Comparison of ENCODE assay signal across 15 cellular contexts in genomic region chr22:45889539-45890350, GRCh38.
A peak's percentile ranks its signal among the peaks of the same experiment; 100 is the strongest.
DNase-seq lines count a peak whose midpoint lies in the region; ATAC-seq and TF ChIP-seq lines count a peak whose summit lies in the region.
"Had no signal": no experiment of that assay in that cellular context is flagged by ENCODE, and none has a peak within 500 bp of the region (broad histone marks: within the 10 kb centered on the region; RNA-seq: fewer than 3 reads in every experiment).

No MANE protein-coding gene starts in this region.

- 0 out of 2 replicates have a peak overlapping the region, but pooled peaks have one; percentile 24 for H2AK5ac ChIP-seq in IMR-90 (ENCODE audit: low read depth, low read length)

- ATAC-seq in IMR-90 (ENCODE audit: low read depth) (peak; percentile 79), left lobe of liver (no peak)
- ATAC-seq: natural killer cell treated with Interleukin-12 subunit alpha and Interleukin-12 subunit beta and Interleukin-15 and Interleukin-18, amount 100 ng/mL, for 72 hours had no signal

- TF ChIP-seq POLR2A in IMR-90 (IDR thresholded peaks at IDR 0.05; ENCODE audit: low read depth, low read length) (no peak), erythroblast (IDR thresholded peaks at IDR 0.05; ENCODE audit: low read length) (no peak)

- H3K4me1 ChIP-seq in IMR-90 (ENCODE audit: control insufficient read depth, insufficient read depth, low read length), result peaks cover 10% of the 10 kb centered on the region

- peak overlapping the region; percentile 48; the same call in 1 of the 2 replicates for H3K4ac ChIP-seq in IMR-90 (ENCODE audit: low read depth, low read length)

- TF ChIP-seq CTCF in IMR-90 (conservative IDR thresholded peaks at IDR 0.05; ENCODE audit: low read depth, low read length) (no peak), cardiac fibroblast (IDR thresholded peaks at IDR 0.05; ENCODE audit: low read depth, low read length) (no peak)

- no peak overlapping the region for H3K23ac ChIP-seq in IMR-90 (ENCODE audit: low read depth, low read length)

- H3K9me3 ChIP-seq in IMR-90 (ENCODE audit: control insufficient read depth, insufficient read depth, low read length), result no peaks in the 10 kb centered on the region
- H3K9me3 ChIP-seq: suprapubic skin had no signal

- no peak for TF ChIP-seq RAD21 in IMR-90 (IDR thresholded peaks at IDR 0.05; ENCODE audit: low read length)

- no peak overlapping the region; the same call in 1 of the 2 replicates for H4K5ac ChIP-seq in IMR-90 (ENCODE audit: low read depth, low read length)

- no peak overlapping the region for H3K9ac ChIP-seq in IMR-90 (ENCODE audit: low read depth, low read length)

- CTCF ChIA-PET in IMR-90 (lab: Yijun Ruan, JAX), result no interaction called here

- H2BK120ac ChIP-seq in IMR-90 (ENCODE audit: low read depth, low read length), result no peak overlapping the region

- POLR2A ChIA-PET in IMR-90 (lab: Charles Lee; ENCODE audit: unreplicated experiment), result no interaction called here

- 0 out of 2 replicates have a peak overlapping the region, but pooled peaks have one; percentile 4 for H3K4me2 ChIP-seq in IMR-90 (ENCODE audit: low read depth, low read length)

- peak overlapping the region; percentile 52 for H2AK9ac ChIP-seq in IMR-90 (replicated peaks; ENCODE audit: low read depth, low read length, poor library complexity)

- no peak overlapping the region for H3K18ac ChIP-seq in IMR-90 (ENCODE audit: low read depth, low read length)

- H4K91ac ChIP-seq in IMR-90 (ENCODE audit: insufficient read depth, low read depth, low read length), result no peak overlapping the region

- no peaks in the 10 kb centered on the region; the same call in 1 of the 2 replicates for H3K9me1 ChIP-seq in IMR-90 (ENCODE audit: insufficient read depth, low read length)

- intact Hi-C loops in IMR-90 (cut with micrococcal nuclease) (no loop called here), posterior vena cava (cut with DNase I) (no loop called here)

- DNase-seq in IMR-90 (peak; percentile 27), cardiac fibroblast (ENCODE audit: low read depth in 2 of 2) (peak; percentile 15 to 29), iris pigment epithelial cell (ENCODE audit: low read depth) (peak; percentile 36), posterior vena cava (ENCODE audit: low spot score) (peak; percentile 80), left lobe of liver (ENCODE audit: low spot score) (no peak), erythroblast (lab: John Stamatoyannopoulos, UW) (no peak), MV-4-11 (lab: John Stamatoyannopoulos, UW) (no peak)
- DNase-seq in activated CD4-positive, CD25-positive, alpha-beta regulatory T cell treated with anti-CD3 and anti-CD28 coated beads, Interleukin-2, amount 50 U/mL, for 72 hours, result no peak
- DNase-seq: activated CD4-positive, alpha-beta T cell treated with anti-CD3 and anti-CD28 coated beads, Interleukin-2, amount 10 ng/mL, durations not matched to agents 7 days and 5 days; Calu3; effector CD8-positive, alpha-beta T cell; NCI-H1694; stimulated activated CD4-positive, alpha-beta T cell treated with anti-CD3 and anti-CD28 coated beads, Interleukin-2, amount 100 ng/mL, for 48 hours had no signal

- H3K36me3 ChIP-seq in IMR-90 (ENCODE audit: control insufficient read depth, insufficient read depth, low read length), result no peaks in the 10 kb centered on the region
- H3K36me3 ChIP-seq: suprapubic skin had no signal

- peak overlapping the region in 1 of 2 experiments; percentile 10; a peak in 1 of 4 replicates for H4K8ac ChIP-seq in IMR-90 (ENCODE audit: low read depth in 2 of 2, low read length in 2 of 2)

- H2AFZ ChIP-seq in IMR-90 (replicated peaks; ENCODE audit: low read length, poor library complexity), result peak overlapping the region; percentile 82

- no TSS peak for BruUV-seq in IMR-90 (replicated peaks; lab: Mats Ljungman, UMichigan)

- H4K20me1 ChIP-seq in IMR-90 (ENCODE audit: insufficient read depth, low read length), result no peaks in the 10 kb centered on the region

- H2BK20ac ChIP-seq in IMR-90 (ENCODE audit: low read depth, low read length), result no peak overlapping the region; the same call in 1 of the 2 replicates

- dilution Hi-C loops in IMR-90 (cut with HindIII; ENCODE audit: low sequenced_read_pairs, unreplicated experiment), result no loop called here

- H2BK15ac ChIP-seq in IMR-90 (ENCODE audit: low read depth, low read length), result no peak overlapping the region; the same call in 2 of the 3 replicates

- no peak overlapping the region for H3K56ac ChIP-seq in IMR-90 (ENCODE audit: extremely low read depth, insufficient read depth, low read length)

- no peaks in the 10 kb centered on the region for H3K79me1 ChIP-seq in IMR-90 (ENCODE audit: low read depth in 1 of 2, low read length in 2 of 2)

- no peak overlapping the region for H3K27ac ChIP-seq in IMR-90 (ENCODE audit: insufficient read depth, low read length)
- H3K27ac ChIP-seq: suprapubic skin had no signal

- in situ Hi-C loops in IMR-90 (cut with MboI; ENCODE audit: low sequenced_read_pairs), result no loop called here

- H2BK5ac ChIP-seq in IMR-90 (ENCODE audit: low read depth, low read length, poor library complexity, severe bottlenecking), result no peak overlapping the region

- 20% methylated on average over 30 of the region's 56 CpGs; no CpG with 5 or more reads in 1 of the 2 experiments for WGBS in IMR-90 (ENCODE audit: extremely low coverage in 2 of 2, insufficient read length in 1 of 2), 2 experiments

- peaks cover 15% of the 10 kb centered on the region for H3K27me3 ChIP-seq in IMR-90 (ENCODE audit: control insufficient read depth, insufficient read depth, low read length)

- no peak overlapping the region for H3K4me3 ChIP-seq in IMR-90 (ENCODE audit: insufficient read depth, low read depth, low read length)
- H3K4me3 ChIP-seq in cardiac fibroblast (replicated peaks in 1 of 2; ENCODE audit: low read depth in 2 of 2, low read length in 2 of 2), result peak overlapping the region in 1 of 2 donors; percentile 18
- H3K4me3 ChIP-seq: suprapubic skin had no signal

- H3K14ac ChIP-seq in IMR-90 (replicated peaks; ENCODE audit: low read depth, low read length), result no peak overlapping the region

TF ChIP-seq in IMR-90, 13 proteins besides CTCF, POLR2A, EP300 and RAD21:
- no peak for TF ChIP-seq CHD1 (IDR thresholded peaks at IDR 0.05; ENCODE audit: low read depth, low read length)
- no peak for TF ChIP-seq USF2 (IDR thresholded peaks at IDR 0.05; ENCODE audit: low read depth, low read length)
- TF ChIP-seq MXI1 (IDR thresholded peaks at IDR 0.05; ENCODE audit: borderline replicate concordance, low read depth, low read length), result no peak
- no peak for TF ChIP-seq FOS (IDR thresholded peaks at IDR 0.05; ENCODE audit: low read depth, low read length)
- no peak for TF ChIP-seq ELK1 (IDR thresholded peaks at IDR 0.05; ENCODE audit: borderline replicate concordance, low read depth, low read length)
- TF ChIP-seq MAZ (IDR thresholded peaks at IDR 0.05; ENCODE audit: borderline replicate concordance, low read depth, low read length), result no peak
- TF ChIP-seq SMC3 (IDR thresholded peaks at IDR 0.05; ENCODE audit: low read depth, low read length), result no peak
- no peak for TF ChIP-seq RCOR1 (IDR thresholded peaks at IDR 0.05; ENCODE audit: insufficient replicate concordance, low read length)
- no peak for TF ChIP-seq RFX5 (IDR thresholded peaks at IDR 0.05; ENCODE audit: low read depth, low read length)
- no peak for TF ChIP-seq NFE2L2 (IDR thresholded peaks at IDR 0.05; ENCODE audit: low read depth, low read length)
- TF ChIP-seq MAFK (IDR thresholded peaks at IDR 0.05; ENCODE audit: low read depth, low read length), result no peak
- TF ChIP-seq CEBPB (IDR thresholded peaks at IDR 0.05; ENCODE audit: low read depth, low read length), result no peak
- no peak for TF ChIP-seq BHLHE40 (IDR thresholded peaks at IDR 0.05; ENCODE audit: low read depth, low read length)

Comparison
In these comparisons a context has a peak if more than half of its experiments do, and no peak if none do; other contexts are left out.
1. DNase-seq: peak in IMR-90 (single experiment), cardiac fibroblast (2 of 2), iris pigment epithelial cell (single experiment) and posterior vena cava (single experiment); none in left lobe of liver (single experiment), erythroblast (0 of 2), MV-4-11 (single experiment) and activated CD4-positive, CD25-positive, alpha-beta regulatory T cell treated with anti-CD3 and anti-CD28 coated beads, Interleukin-2, amount 50 U/mL, for 72 hours (single experiment).